12 cellular contexts compared by ENCODE assay signal in the genomic region with DNA sequence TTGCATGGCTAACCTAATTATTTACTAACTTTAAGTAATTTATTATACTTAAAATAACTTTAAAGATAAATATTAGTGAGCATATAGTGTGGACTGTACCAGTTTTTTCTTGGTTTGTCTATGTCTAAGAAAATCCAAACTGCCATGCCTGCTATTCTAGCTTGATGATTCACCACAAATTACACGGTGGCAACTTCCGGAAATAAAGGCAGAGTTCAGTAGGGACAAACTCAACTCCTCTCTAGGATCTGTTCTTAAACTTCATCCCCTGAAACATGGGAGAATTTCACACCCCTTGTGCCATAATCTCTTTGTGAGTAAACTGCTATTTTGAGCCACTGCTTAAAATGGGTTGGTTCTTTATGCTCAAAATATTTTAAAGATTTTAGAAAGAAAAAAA.
DNase-seq lines count a peak whose midpoint lies in the region; ATAC-seq, FAIRE-seq and TF ChIP-seq lines count a peak whose summit lies in the region.
"Had no signal": no experiment of that assay in that cellular context is flagged by ENCODE, and none has a peak within 500 bp of the region (broad histone marks: within the 10 kb centered on the region; RNA-seq: fewer than 3 reads in every experiment).

No MANE protein-coding gene starts in this region.

- TF ChIP-seq CTCF in bronchial epithelial cell (IDR thresholded peaks at IDR 0.05; ENCODE audit: insufficient read depth, low read length, severe bottlenecking), result no peak

- TF ChIP-seq POLR2A in GM18505 (IDR thresholded peaks at IDR 0.05; ENCODE audit: borderline replicate concordance, extremely low read depth, insufficient read depth, insufficient read length), result no peak

- no peak for FAIRE-seq in bronchial epithelial cell (lab: Jason Lieb, UNC)

- no peaks in the 10 kb centered on the region for H3K36me3 ChIP-seq in bronchial epithelial cell (ENCODE audit: control insufficient read depth, insufficient read depth, low read length)

- peak; percentile 22 for DNase-seq in H4 (ENCODE audit: low spot score)
- peak; percentile 2 for DNase-seq in OCI-M1 (lab: John Stamatoyannopoulos, UW)
- DNase-seq in bronchial epithelial cell (ENCODE audit: low read depth), result peak; percentile 17
- no peak for DNase-seq in left ventricle myocardium superior
- no peak for DNase-seq in inferior parietal cortex (ENCODE audit: extremely low spot score)
- no peak for DNase-seq in globus pallidus (ENCODE audit: low spot score)
- DNase-seq: ACHN; CD4-positive, CD25-positive, alpha-beta regulatory T cell; NCI-H1417 treated with DMSO at 0.1 percent for 48 hours; NCI-H1930 had no signal

- intact Hi-C loops in left ventricle myocardium superior (cut with micrococcal nuclease), result no loop called here

- H3K27me3 ChIP-seq in bronchial epithelial cell (ENCODE audit: control insufficient read depth, insufficient read depth, low read length), result no peaks in the 10 kb centered on the region

- ATAC-seq in left ventricle myocardium superior, result peak; percentile 74
- no peak for ATAC-seq in GM18505 (IDR thresholded peaks at IDR 0.05; ENCODE audit: unreplicated experiment)
- ATAC-seq: HCT116 had no signal

- no peak overlapping the region for H3K4me3 ChIP-seq in bronchial epithelial cell (ENCODE audit: low read depth, low read length)

Comparison
In these comparisons a context has a peak if more than half of its experiments do, and no peak if none do; other contexts are left out.
1. DNase-seq: peak in H4 (single experiment), OCI-M1 (single experiment) and bronchial epithelial cell (single experiment); none in left ventricle myocardium superior (single experiment), inferior parietal cortex (single experiment) and globus pallidus (single experiment).